In genomic region chr15:90665288-90666134, GRCh38 we compare ENCODE assay signal across 8 cellular contexts. TPM values are rescaled to one million over a fixed set of nuclear protein-coding genes. Genes with fewer than 3 reads are reported as not detected.
DNase-seq lines count a peak whose midpoint lies in the region; ATAC-seq and TF ChIP-seq lines count a peak whose summit lies in the region.

No MANE protein-coding gene starts in this region.

- H3K36me3 ChIP-seq in esophagus muscularis mucosa, result no peaks in the 10 kb centered on the region
- no peaks in the 10 kb centered on the region for H3K36me3 ChIP-seq in neuronal stem cell (replicated peaks in 1 of 2; ENCODE audit: control insufficient read depth in 2 of 2, insufficient read depth in 2 of 2, low read length in 2 of 2)

- no peak overlapping the region for H3K18ac ChIP-seq in neuronal stem cell (ENCODE audit: low read length)

- H2BK5ac ChIP-seq in neuronal stem cell (ENCODE audit: low read length), result no peak overlapping the region

- no peak for TF ChIP-seq POLR2A in esophagus muscularis mucosa (IDR thresholded peaks at IDR 0.05; ENCODE audit: low read depth)

- intact Hi-C loops in esophagus muscularis mucosa (cut with DNase I), result no loop called here

- H3K9me3 ChIP-seq in esophagus muscularis mucosa, result no peaks in the 10 kb centered on the region
- H3K9me3 ChIP-seq in neuronal stem cell (replicated peaks in 1 of 2; ENCODE audit: control insufficient read depth in 2 of 2, insufficient read depth in 1 of 2, low read depth in 1 of 2, low read length in 2 of 2), result no peaks in the 10 kb centered on the region

- no peak overlapping the region for H3K14ac ChIP-seq in neuronal stem cell (ENCODE audit: low read length)

- peak overlapping the region; percentile 95 for H3K27ac Mint-ChIP-seq in activated CD8-positive, alpha-beta memory T cell treated with anti-CD3 and anti-CD28 coated beads, Interleukin-2, amount 10 ng/mL, durations not matched to agents 7 days and 5 days

- H3K27me3 Mint-ChIP-seq in activated CD8-positive, alpha-beta memory T cell treated with anti-CD3 and anti-CD28 coated beads, Interleukin-2, amount 10 ng/mL, durations not matched to agents 7 days and 5 days, result peaks cover 5% of the 10 kb centered on the region

- H2AFZ ChIP-seq in neuronal stem cell (ENCODE audit: low read length), result no peak overlapping the region

- no peak overlapping the region for H2BK12ac ChIP-seq in neuronal stem cell (ENCODE audit: low read length)

- CTCF ChIA-PET in activated CD8-positive, alpha-beta memory T cell treated with anti-CD3 and anti-CD28 coated beads, Interleukin-2, amount 10 ng/mL, durations not matched to agents 7 days and 5 days (lab: Charles Lee), result interaction anchor here (1.2 to 6.5 kb wide), 6 partner anchors 11 to 220 kb away, joined by 4 to 32 read pairs (median 6); no protein-coding TSS in a partner anchor

- ATAC-seq in HG02763 (IDR thresholded peaks at IDR 0.05; ENCODE audit: unreplicated experiment), result peak; percentile 45
- peak; percentile 80 for ATAC-seq in activated CD8-positive, alpha-beta memory T cell treated with anti-CD3 and anti-CD28 coated beads, Interleukin-2, amount 10 ng/mL, durations not matched to agents 7 days and 5 days

- H3K4me2 ChIP-seq in neuronal stem cell (ENCODE audit: insufficient read depth, low read length, poor library complexity, severe bottlenecking), result no peak overlapping the region

- WGBS in esophagus muscularis mucosa, result 14% methylated on average over 26 of the region's 75 CpGs
- no CpG with 5 or more reads among the region's 75 CpGs for WGBS in neuronal stem cell (ENCODE audit: extremely low coverage in 2 of 2, insufficient read length in 2 of 2, insufficient replicate concordance in 1 of 2), 2 donors

- no peaks in the 10 kb centered on the region for H3K79me1 ChIP-seq in neuronal stem cell (ENCODE audit: low read depth, low read length)

- H3K4me3 ChIP-seq in esophagus muscularis mucosa (peak overlapping the region; percentile 77 to 96 (median 84)), neuronal stem cell (ENCODE audit: low read length in 2 of 2) (no peak overlapping the region)

- H3K36me3 Mint-ChIP-seq in activated CD8-positive, alpha-beta memory T cell treated with anti-CD3 and anti-CD28 coated beads, Interleukin-2, amount 10 ng/mL, durations not matched to agents 7 days and 5 days, result peaks cover 34% of the 10 kb centered on the region

- no peak overlapping the region for H4K91ac ChIP-seq in neuronal stem cell (ENCODE audit: low read depth, low read length, poor library complexity)

- DNase-seq in activated T-cell treated with anti-CD3 and anti-CD28 coated beads for 1 hour (ENCODE audit: low read depth), result peak; percentile 12
- DNase-seq in activated T-cell treated with anti-CD3 and anti-CD28 coated beads for 4 hours, result no peak
- peak; percentile 3 for DNase-seq in NCI-H1417 treated with DMSO at 0.1 percent for 48 hours (lab: John Stamatoyannopoulos, UW)
- DNase-seq in activated CD8-positive, alpha-beta memory T cell treated with anti-CD3 and anti-CD28 coated beads, Interleukin-2, amount 10 ng/mL, durations not matched to agents 7 days and 5 days, result peak; percentile 85
- no peak for DNase-seq in esophagus muscularis mucosa (ENCODE audit: extremely low spot score)
- no peak for DNase-seq in neuronal stem cell (ENCODE audit: low spot score)
- DNase-seq in OCI-M2 (lab: John Stamatoyannopoulos, UW; ENCODE audit: unreplicated experiment), result no peak

- H3K4me3 Mint-ChIP-seq in activated CD8-positive, alpha-beta memory T cell treated with anti-CD3 and anti-CD28 coated beads, Interleukin-2, amount 10 ng/mL, durations not matched to agents 7 days and 5 days, result peak overlapping the region; percentile 84

- TF ChIP-seq CTCF in esophagus muscularis mucosa (IDR thresholded peaks at IDR 0.05), result no peak

- no peak overlapping the region for H2BK15ac ChIP-seq in neuronal stem cell (ENCODE audit: low read length)

- H3K27me3 ChIP-seq in esophagus muscularis mucosa (no peaks in the 10 kb centered on the region), neuronal stem cell (ENCODE audit: control insufficient read depth in 3 of 3, insufficient read depth in 3 of 3, low read depth in 1 of 3, low read length in 3 of 3) (no peaks in the 10 kb centered on the region)

- peak overlapping the region; percentile 40 for H3K9ac ChIP-seq in neuronal stem cell (ENCODE audit: low read depth, low read length, poor library complexity)

- peaks cover 61% of the 10 kb centered on the region for H3K4me1 Mint-ChIP-seq in activated CD8-positive, alpha-beta memory T cell treated with anti-CD3 and anti-CD28 coated beads, Interleukin-2, amount 10 ng/mL, durations not matched to agents 7 days and 5 days

- H2BK120ac ChIP-seq in neuronal stem cell (ENCODE audit: low read depth, low read length), result no peak overlapping the region

- H4K8ac ChIP-seq in neuronal stem cell (ENCODE audit: low read depth, low read length), result no peak overlapping the region

- no peak overlapping the region for H2AK5ac ChIP-seq in neuronal stem cell (ENCODE audit: low read depth, low read length)

- no peak for TF ChIP-seq EP300 in esophagus muscularis mucosa (IDR thresholded peaks at IDR 0.05)

- no peak overlapping the region for H3K4ac ChIP-seq in neuronal stem cell (ENCODE audit: low read length)

- H3K27ac ChIP-seq in esophagus muscularis mucosa (replicated peaks in 1 of 4), result peak overlapping the region; percentile 83 to 89 (median 87)
- H3K27ac ChIP-seq in neuronal stem cell (replicated peaks; ENCODE audit: low read length), result no peak overlapping the region

- H3K4me1 ChIP-seq in esophagus muscularis mucosa, result peaks cover 9 to 28% (median 24%) of the 10 kb centered on the region in 4 donors
- peaks cover 0 to 2% of the 10 kb centered on the region in 2 donors for H3K4me1 ChIP-seq in neuronal stem cell (ENCODE audit: control insufficient read depth in 2 of 2, insufficient read depth in 1 of 2, low read depth in 1 of 2, low read length in 2 of 2)

- H3K23ac ChIP-seq in neuronal stem cell (ENCODE audit: low read depth, low read length, poor library complexity), result peak overlapping the region; percentile 63

- H3K9me3 Mint-ChIP-seq in activated CD8-positive, alpha-beta memory T cell treated with anti-CD3 and anti-CD28 coated beads, Interleukin-2, amount 10 ng/mL, durations not matched to agents 7 days and 5 days (ENCODE audit: low read depth), result no peaks in the 10 kb centered on the region

RNA-seq across cellular contexts. Expression of gene BLM, which starts 51.6 kb away (rescaled TPM):
- total RNA-seq in activated CD8-positive, alpha-beta memory T cell treated with anti-CD3 and anti-CD28 coated beads, Interleukin-2, amount 10 ng/mL, durations not matched to agents 7 days and 5 days, result 10 to 100 TPM; 83.4 to 92.7 TPM
- total RNA-seq in esophagus muscularis mucosa, result 1 to 10 TPM in 1 of 4 donors, under 1 TPM in 3; under 0.01 to 1.5 (median 0.73) TPM
- 22.8 TPM for polyA plus RNA-seq in neuronal stem cell (2013, experiment 1 of 2)
- polyA plus RNA-seq in neuronal stem cell (2013, experiment 2 of 2), result 22.4 TPM

Comparison
In these comparisons a context has a peak if more than half of its experiments do, and no peak if none do; other contexts are left out.
1. DNase-seq: peak in activated T-cell treated with anti-CD3 and anti-CD28 coated beads for 1 hour (single experiment), NCI-H1417 treated with DMSO at 0.1 percent for 48 hours (single experiment) and activated CD8-positive, alpha-beta memory T cell treated with anti-CD3 and anti-CD28 coated beads, Interleukin-2, amount 10 ng/mL, durations not matched to agents 7 days and 5 days (single experiment); none in activated T-cell treated with anti-CD3 and anti-CD28 coated beads for 4 hours (single experiment), esophagus muscularis mucosa (single experiment), neuronal stem cell (single experiment) and OCI-M2 (single experiment).
2. H3K4me3 ChIP-seq: peak in esophagus muscularis mucosa (4 of 4); none in neuronal stem cell (0 of 2).
3. RNA of gene BLM, which starts 51.6 kb away (total RNA-seq): 83.4 to 92.7 TPM in activated CD8-positive, alpha-beta memory T cell treated with anti-CD3 and anti-CD28 coated beads, Interleukin-2, amount 10 ng/mL, durations not matched to agents 7 days and 5 days; under 0.01 to 1.5 TPM in esophagus muscularis mucosa; every median in the first group is over 10 times any median in the second.